In the genomic region with DNA sequence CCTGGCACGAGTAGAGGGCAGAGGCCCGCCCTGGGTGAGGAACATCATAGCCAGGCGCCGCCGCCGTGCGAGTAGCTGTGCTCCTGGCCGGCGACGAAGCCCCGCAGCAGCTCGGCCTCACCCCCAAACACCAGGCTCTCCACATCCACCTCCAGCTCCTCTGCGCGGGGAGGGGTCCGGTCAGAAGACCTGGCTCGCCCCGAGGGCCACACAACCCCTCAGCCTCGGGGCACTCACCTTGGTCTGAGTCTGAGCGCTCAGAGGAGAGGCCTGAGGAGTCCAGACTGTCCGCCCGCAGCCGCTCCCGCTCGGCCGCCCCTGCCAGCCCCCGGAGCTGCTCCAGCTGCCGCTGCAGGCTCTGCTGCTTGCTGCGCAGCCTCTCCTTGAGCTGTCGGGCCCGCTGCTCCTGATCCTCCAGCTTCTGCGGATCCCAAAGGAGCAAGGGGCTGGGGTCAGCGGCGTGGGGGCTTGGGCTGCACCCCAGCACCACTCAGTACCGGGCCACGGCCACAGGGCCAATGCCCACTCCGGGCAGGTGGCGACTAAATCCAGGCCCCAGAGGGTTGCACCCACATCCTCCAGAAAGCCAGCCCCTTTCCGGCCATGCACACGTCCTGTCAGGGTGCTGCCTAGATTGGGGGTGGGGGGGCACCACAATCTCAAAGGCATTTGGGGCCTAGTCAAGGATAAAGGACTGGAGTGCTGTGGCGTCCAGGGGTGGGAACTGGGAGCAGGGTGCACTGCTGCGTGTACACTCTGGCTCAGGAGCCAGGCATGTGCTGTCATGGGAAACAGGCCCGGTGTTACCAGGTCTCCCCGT, we compare ENCODE assay signal across 13 cellular contexts. TPM values are rescaled to one million over a fixed set of nuclear protein-coding genes. Genes with fewer than 3 reads are reported as not detected.
DNase-seq lines count a peak whose midpoint lies in the region; ATAC-seq and TF ChIP-seq lines count a peak whose summit lies in the region.
"Had no signal": no experiment of that assay in that cellular context is flagged by ENCODE, and none has a peak within 500 bp of the region (broad histone marks: within the 10 kb centered on the region; RNA-seq: fewer than 3 reads in every experiment).

No MANE protein-coding gene starts in this region.

- DNase-seq in CD14-positive monocyte (ENCODE audit: low spot score) (no peak), NB4 (ENCODE audit: low read depth) (peak; percentile 87), psoas muscle (peak in 1 of 2 donors; percentile 59), MM.1S (no peak), GOT3 (lab: John Stamatoyannopoulos, UW) (no peak), omental fat pad (ENCODE audit: low spot score) (no peak)
- DNase-seq: NCI-H345; NK-92 treated with Interleukin-12 subunit alpha and Interleukin-12 subunit beta, amount 100 ng/mL, for 24 hours; retina; SHP77 treated with DMSO at 0.1 percent for 48 hours had no signal

- peaks cover 0 to 28% of the 10 kb centered on the region in 2 donors for H3K36me3 ChIP-seq in psoas muscle (ENCODE audit: insufficient read depth in 1 of 2, low read depth in 1 of 2)
- H3K36me3 ChIP-seq in MM.1S (replicated peaks; ENCODE audit: insufficient read depth, low read length) = no peaks in the 10 kb centered on the region

- no peaks in the 10 kb centered on the region for H3K27me3 Mint-ChIP-seq in CD14-positive monocyte (ENCODE audit: low read depth in 3 of 3)
- peaks cover 2% of the 10 kb centered on the region for H3K27me3 Mint-ChIP-seq in dendritic cell treated with granulocyte-macrophage colony-stimulating factor and Interleukin-4, amounts not matched to agents 40 ng/mL and 50 ng/mL, for 4 days

- peaks cover 24 to 38% of the 10 kb centered on the region in 2 donors for H3K36me3 Mint-ChIP-seq in CD14-positive monocyte
- peaks cover 52% of the 10 kb centered on the region for H3K36me3 Mint-ChIP-seq in dendritic cell treated with granulocyte-macrophage colony-stimulating factor and Interleukin-4, amounts not matched to agents 40 ng/mL and 50 ng/mL, for 4 days (ENCODE audit: low read depth)

- peak; percentile 52 for TF ChIP-seq POLR2A in NB4 (IDR thresholded peaks at IDR 0.05; ENCODE audit: extremely low read depth, insufficient read length)

- peaks cover 74% of the 10 kb centered on the region for H3F3A ChIP-seq in MM.1S (ENCODE audit: insufficient read depth, low read length)

- peak overlapping the region; percentile 72 for H3K27ac ChIP-seq in psoas muscle
- H3K27ac ChIP-seq in MM.1S (ENCODE audit: low read length) = no peak overlapping the region

- intact Hi-C loops in CD14-positive monocyte (cut with micrococcal nuclease) = loop anchor here in 1 of 2 donors (5.0 to 10.0 kb wide), 3 partner anchors 45 to 287 kb away; a partner anchor contains a TSS
- intact Hi-C loops in dendritic cell treated with granulocyte-macrophage colony-stimulating factor and Interleukin-4, amounts not matched to agents 40 ng/mL and 50 ng/mL, for 4 days (cut with micrococcal nuclease) = loop anchor here (5.0 kb wide), 2 partner anchors 50 to 150 kb away; a partner anchor contains a TSS
- intact Hi-C loops in psoas muscle (cut with DNase I) = no loop called here

- peak overlapping the region; percentile 93 to 99 (median 98) for H3K27ac Mint-ChIP-seq in CD14-positive monocyte
- peak overlapping the region; percentile 85 for H3K27ac Mint-ChIP-seq in dendritic cell treated with granulocyte-macrophage colony-stimulating factor and Interleukin-4, amounts not matched to agents 40 ng/mL and 50 ng/mL, for 4 days
- H3K27ac Mint-ChIP-seq: nephron had no signal

- TF ChIP-seq CTCF in CD14-positive monocyte (IDR thresholded peaks at IDR 0.05) (no peak), NB4 (IDR thresholded peaks at IDR 0.05; ENCODE audit: low read depth, low read length) (no peak), psoas muscle (IDR thresholded peaks at IDR 0.05) (no peak), MM.1S (IDR thresholded peaks at IDR 0.05; ENCODE audit: low read length) (no peak), omental fat pad (IDR thresholded peaks at IDR 0.05) (no peak)

- H3K4me3 Mint-ChIP-seq in CD14-positive monocyte = peak overlapping the region; percentile 93 to 96
- H3K4me3 Mint-ChIP-seq in dendritic cell treated with granulocyte-macrophage colony-stimulating factor and Interleukin-4, amounts not matched to agents 40 ng/mL and 50 ng/mL, for 4 days = peak overlapping the region; percentile 39

- peaks cover 74% of the 10 kb centered on the region for H3K4me1 Mint-ChIP-seq in CD14-positive monocyte
- peaks cover 89% of the 10 kb centered on the region for H3K4me1 Mint-ChIP-seq in dendritic cell treated with granulocyte-macrophage colony-stimulating factor and Interleukin-4, amounts not matched to agents 40 ng/mL and 50 ng/mL, for 4 days (ENCODE audit: low read depth)

- H3K4me1 ChIP-seq in psoas muscle (peaks cover 41% of the 10 kb centered on the region), MM.1S (ENCODE audit: low read length) (peaks cover 24% of the 10 kb centered on the region)

- 0 out of 2 replicates have a peak, but pooled peaks cover 7% of the 10 kb centered on the region for H4K20me1 ChIP-seq in MM.1S (ENCODE audit: insufficient read depth, low read length)

- no peak overlapping the region for H3K4me2 ChIP-seq in MM.1S (ENCODE audit: low read depth, low read length)

- no peak overlapping the region for H3K9ac ChIP-seq in MM.1S (ENCODE audit: low read length)

- H3K4me3 ChIP-seq in NB4 (ENCODE audit: low read depth, low read length) (peak overlapping the region; percentile 94), psoas muscle (no peak overlapping the region), MM.1S (ENCODE audit: low read length) (no peak overlapping the region)

- peaks cover 89% of the 10 kb centered on the region for H3K79me2 ChIP-seq in MM.1S (ENCODE audit: low read length)

- no peak for ATAC-seq in psoas muscle
- ATAC-seq in HG03565 (IDR thresholded peaks at IDR 0.05; ENCODE audit: unreplicated experiment) = no peak
- no peak for ATAC-seq in omental fat pad (ENCODE audit: low FRiP score)

- 72 to 88% (median 73%) methylated on average over 34 to 43 of the region's 43 CpGs for WGBS in psoas muscle, 3 donors

- no peak overlapping the region for H2AFZ ChIP-seq in MM.1S (ENCODE audit: low read length)

- H3K9me3 Mint-ChIP-seq in CD14-positive monocyte = peaks cover 0 to 3% (median 0%) of the 10 kb centered on the region in 7 donors
- H3K9me3 Mint-ChIP-seq in dendritic cell treated with granulocyte-macrophage colony-stimulating factor and Interleukin-4, amounts not matched to agents 40 ng/mL and 50 ng/mL, for 4 days = no peaks in the 10 kb centered on the region
- H3K9me3 Mint-ChIP-seq: nephron had no signal

- H3K27me3 ChIP-seq in psoas muscle (ENCODE audit: insufficient read depth in 3 of 3, low read length in 2 of 3) = no peaks in the 10 kb centered on the region
- H3K27me3 ChIP-seq in MM.1S (replicated peaks; ENCODE audit: insufficient read depth, low read length) = no peaks in the 10 kb centered on the region

- no peaks in the 10 kb centered on the region for H3K9me3 ChIP-seq in psoas muscle
- no peaks in the 10 kb centered on the region for H3K9me3 ChIP-seq in MM.1S (replicated peaks; ENCODE audit: insufficient read depth, low read length)

- no peaks in the 10 kb centered on the region for H3K9me2 ChIP-seq in MM.1S (replicated peaks; ENCODE audit: insufficient read depth, low read length)

RNA-seq across cellular contexts. Expression of a gene that starts 3.9 kb away (rescaled TPM):
- polyA plus RNA-seq in CD14-positive monocyte = 10 to 100 TPM; 21.5 to 25.5 TPM
- 1 to 10 TPM; 2.3 to 4.2 (median 2.8) TPM for total RNA-seq in psoas muscle
- polyA plus RNA-seq in psoas muscle = 1 to 10 TPM in 2 of 3 donors, under 1 TPM in 1; 0.80 to 2.1 (median 1.3) TPM
- total RNA-seq in omental fat pad = 10 to 100 TPM in 1 of 4 donors, 1 to 10 TPM in 3; 3.5 to 26.8 (median 4.8) TPM

RNA-seq across cellular contexts. Expression of a gene that starts 4.2 kb away (rescaled TPM):
- polyA plus RNA-seq in CD14-positive monocyte (100 to 1,000 TPM; 490 to 510 TPM), psoas muscle (100 to 1,000 TPM in 1 of 3 donors, 10 to 100 TPM in 2; 44.3 to 201 (median 56.8) TPM)
- total RNA-seq in psoas muscle (10 to 100 TPM; 19.9 to 66.8 (median 44.3) TPM), omental fat pad (100 to 1,000 TPM in 1 of 4 donors, 10 to 100 TPM in 3; 51.9 to 102 (median 67.5) TPM)

RNA-seq across cellular contexts. Expression of a gene that starts 4.2 kb away (rescaled TPM):
- polyA plus RNA-seq in CD14-positive monocyte = 10 to 100 TPM; 74.3 to 94.4 TPM
- 10 to 100 TPM; 14.9 to 21.1 (median 20.1) TPM for total RNA-seq in psoas muscle
- polyA plus RNA-seq in psoas muscle = 10 to 100 TPM; 29.4 to 38.2 (median 37.4) TPM
- 10 to 100 TPM; 18.9 to 38.9 (median 23.8) TPM for total RNA-seq in omental fat pad

RNA-seq across cellular contexts. Expression of a gene that starts 43.7 kb away (rescaled TPM):
- polyA plus RNA-seq in CD14-positive monocyte (100 to 1,000 TPM; 259 to 275 TPM), psoas muscle (100 to 1,000 TPM; 103 to 193 (median 162) TPM)
- total RNA-seq in psoas muscle (10 to 100 TPM; 28.7 to 55.8 (median 43.1) TPM), omental fat pad (100 to 1,000 TPM; 129 to 164 (median 144) TPM)

RNA-seq across cellular contexts. Expression of a gene that starts 50.0 kb away (rescaled TPM):
- polyA plus RNA-seq in CD14-positive monocyte (10 to 100 TPM; 35.4 to 43.5 TPM), psoas muscle (10 to 100 TPM in 1 of 3 donors, 1 to 10 TPM in 2; 3.6 to 10.0 (median 6.7) TPM)
- total RNA-seq in psoas muscle (10 to 100 TPM in 3 of 4 donors, 1 to 10 TPM in 1; 5.5 to 23.2 (median 10.5) TPM), omental fat pad (10 to 100 TPM in 1 of 4 donors, 1 to 10 TPM in 3; 7.1 to 25.1 (median 8.2) TPM)
